31 cellular contexts compared by ENCODE assay signal in genomic region chr17:51610155-51610554, GRCh38.
"Had no signal": no experiment of that assay in that cellular context is flagged by ENCODE, and none has a peak within 500 bp of the region (broad histone marks: within the 10 kb centered on the region; RNA-seq: fewer than 3 reads in every experiment).

No MANE protein-coding gene starts in this region.

- H3K27me3 Mint-ChIP-seq: activated CD4-positive, alpha-beta memory T cell treated with anti-CD3 and anti-CD28 coated beads, Interleukin-2, amount 10 ng/mL, durations not matched to agents 7 days and 5 days; activated CD8-positive, alpha-beta memory T cell treated with anti-CD3 and anti-CD28 coated beads, Interleukin-2, amount 10 ng/mL, durations not matched to agents 7 days and 5 days; activated naive CD8-positive, alpha-beta T cell treated with anti-CD3 and anti-CD28 coated beads for 36 hours had no signal

- H3K27me3 ChIP-seq: brain microvascular endothelial cell had no signal

- H3K4me3 ChIP-seq: PC-9 had no signal

- H3K4me1 Mint-ChIP-seq: activated CD4-positive, alpha-beta memory T cell treated with anti-CD3 and anti-CD28 coated beads, Interleukin-2, amount 10 ng/mL, durations not matched to agents 7 days and 5 days; activated CD8-positive, alpha-beta memory T cell treated with anti-CD3 and anti-CD28 coated beads, Interleukin-2, amount 10 ng/mL, durations not matched to agents 7 days and 5 days; activated naive CD8-positive, alpha-beta T cell treated with anti-CD3 and anti-CD28 coated beads for 36 hours had no signal

- H3K27ac ChIP-seq: brain microvascular endothelial cell, PC-9, RWPE1, WERI-Rb-1 had no signal

- H2AFZ ChIP-seq: PC-9 had no signal

- DNase-seq: activated CD4-positive, alpha-beta memory T cell treated with anti-CD3 and anti-CD28 coated beads, Interleukin-2, amount 10 ng/mL, durations not matched to agents 7 days and 5 days; activated CD4-positive, alpha-beta T cell treated with anti-CD3 and anti-CD28 coated beads for 1 hour; activated CD4-positive, alpha-beta T cell treated with anti-CD3 and anti-CD28 coated beads for 48 hours; activated CD4-positive, CD25-positive, alpha-beta regulatory T cell; activated CD8-positive, alpha-beta memory T cell treated with anti-CD3 and anti-CD28 coated beads for 24 hours; activated CD8-positive, alpha-beta memory T cell treated with anti-CD3 and anti-CD28 coated beads, Interleukin-2, amount 10 ng/mL, durations not matched to agents 7 days and 5 days; activated CD8-positive, alpha-beta memory T cell treated with anti-CD3 and anti-CD28 coated beads, Interleukin-2, amount 50 U/mL, for 48 hours; activated effector memory CD4-positive, alpha-beta T cell treated with anti-CD3 and anti-CD28 coated beads, Interleukin-2, amount 50 U/mL, for 16 hours; activated naive CD4-positive, alpha-beta T cell; activated naive CD4-positive, alpha-beta T cell treated with anti-CD3 and anti-CD28 coated beads, Interleukin-2, amount 50 U/mL, for 16 hours; activated naive CD8-positive, alpha-beta T cell treated with anti-CD3 and anti-CD28 coated beads for 36 hours; activated T-cell treated with anti-CD3 and anti-CD28 coated beads, Interleukin-2, amount 50 U/mL, for 48 hours; amniotic stem cell; aorta; brain microvascular endothelial cell; central memory CD4-positive, alpha-beta T cell; NCI-H1105; NCI-H1417 treated with DMSO at 0.1 percent for 48 hours; NCI-H187 treated with DMSO at 0.1 percent for 48 hours; NCI-H2081; NCI-H2171 treated with DMSO at 0.1 percent for 48 hours; NCI-H2227 treated with DMSO at 0.1 percent for 48 hours; NCI-H446; NCI-H510A treated with DMSO at 0.1 percent for 48 hours; NK-92 treated with Interleukin-12 subunit alpha and Interleukin-12 subunit beta, amount 100 ng/mL, for 24 hours; PC-9; SIG-M5; T1000; WERI-Rb-1 had no signal

- H3K36me3 Mint-ChIP-seq: activated CD8-positive, alpha-beta memory T cell treated with anti-CD3 and anti-CD28 coated beads, Interleukin-2, amount 10 ng/mL, durations not matched to agents 7 days and 5 days; activated naive CD8-positive, alpha-beta T cell treated with anti-CD3 and anti-CD28 coated beads for 36 hours had no signal

- H3K4me3 Mint-ChIP-seq: activated CD4-positive, alpha-beta memory T cell treated with anti-CD3 and anti-CD28 coated beads, Interleukin-2, amount 10 ng/mL, durations not matched to agents 7 days and 5 days; activated CD8-positive, alpha-beta memory T cell treated with anti-CD3 and anti-CD28 coated beads, Interleukin-2, amount 10 ng/mL, durations not matched to agents 7 days and 5 days; activated naive CD8-positive, alpha-beta T cell treated with anti-CD3 and anti-CD28 coated beads for 36 hours had no signal

- ATAC-seq: activated CD8-positive, alpha-beta memory T cell treated with anti-CD3 and anti-CD28 coated beads, Interleukin-2, amount 10 ng/mL, durations not matched to agents 7 days and 5 days; Right ventricle myocardium inferior had no signal

- H3K9me3 Mint-ChIP-seq: activated CD4-positive, alpha-beta memory T cell treated with anti-CD3 and anti-CD28 coated beads, Interleukin-2, amount 10 ng/mL, durations not matched to agents 7 days and 5 days; activated naive CD8-positive, alpha-beta T cell treated with anti-CD3 and anti-CD28 coated beads for 36 hours had no signal

- H3K36me3 ChIP-seq: brain microvascular endothelial cell, WERI-Rb-1 had no signal

- H3K27ac Mint-ChIP-seq: activated CD4-positive, alpha-beta memory T cell treated with anti-CD3 and anti-CD28 coated beads, Interleukin-2, amount 10 ng/mL, durations not matched to agents 7 days and 5 days; activated CD8-positive, alpha-beta memory T cell treated with anti-CD3 and anti-CD28 coated beads, Interleukin-2, amount 10 ng/mL, durations not matched to agents 7 days and 5 days; activated naive CD8-positive, alpha-beta T cell treated with anti-CD3 and anti-CD28 coated beads for 36 hours had no signal

- H3K4me2 ChIP-seq: PC-9 had no signal
